Comparison of ENCODE assay signal across 1 cellular context in genomic region chr10:22228943-22229755, GRCh38.
A peak's percentile ranks its signal among the peaks of the same experiment; 100 is the strongest.
TF ChIP-seq lines count a peak whose summit lies in the region.

No MANE protein-coding gene starts in this region.

TF ChIP-seq in HepG2, 621 proteins besides CTCF, POLR2A, EP300 and RAD21 (continued from another document and continues in another):
- TF ChIP-seq ZSCAN9 (CRISPR knock-in tag; IDR thresholded peaks at IDR 0.05; ENCODE audit: borderline replicate concordance) = peak; percentile 71
- TF ChIP-seq ZNF501 (CRISPR knock-in tag; IDR thresholded peaks at IDR 0.05) = peak; percentile 88
- peak; percentile 57 for TF ChIP-seq TEAD3 (CRISPR knock-in tag; optimal IDR thresholded peaks at IDR 0.05; ENCODE audit: borderline replicate concordance)
- peak; percentile 82; the same call in 1 of the 2 replicates for TF ChIP-seq TARDBP (CRISPR knock-in tag; IDR thresholded peaks at IDR 0.05)
- TF ChIP-seq RNF2 (conservative IDR thresholded peaks at IDR 0.05; ENCODE audit: low read depth) = peak; percentile 82
- TF ChIP-seq KLF12 (CRISPR knock-in tag; IDR thresholded peaks at IDR 0.05; ENCODE audit: borderline replicate concordance) = 0 out of 2 replicates have a peak, but pooled peaks have one; percentile 38
- TF ChIP-seq MEIS1 (CRISPR knock-in tag; IDR thresholded peaks at IDR 0.05; ENCODE audit: borderline replicate concordance) = peak; percentile 76
- no peak for TF ChIP-seq HOMEZ (CRISPR knock-in tag; IDR thresholded peaks at IDR 0.05; ENCODE audit: low read depth)
- TF ChIP-seq ARHGAP35 (CRISPR knock-in tag; IDR thresholded peaks at IDR 0.05; ENCODE audit: borderline replicate concordance) = peak; percentile 96; the same call in 1 of the 2 replicates
- peak; percentile 84 for TF ChIP-seq ZZZ3 (CRISPR knock-in tag; IDR thresholded peaks at IDR 0.05; ENCODE audit: borderline replicate concordance)
- 0 out of 2 replicates have a peak, but pooled peaks have one; percentile 38 for TF ChIP-seq SMAD3 (CRISPR knock-in tag; IDR thresholded peaks at IDR 0.05)
- TF ChIP-seq NRL (CRISPR knock-in tag; IDR thresholded peaks at IDR 0.05; ENCODE audit: borderline replicate concordance) = peak; percentile 73; the same call in 1 of the 2 replicates
- no peak for TF ChIP-seq ZNF552 (CRISPR knock-in tag; IDR thresholded peaks at IDR 0.05; ENCODE audit: borderline replicate concordance)
- TF ChIP-seq REXO4 (CRISPR knock-in tag; IDR thresholded peaks at IDR 0.05; ENCODE audit: borderline replicate concordance) = no peak
- TF ChIP-seq YEATS2 (CRISPR knock-in tag; IDR thresholded peaks at IDR 0.05; ENCODE audit: borderline replicate concordance) = peak; percentile 62; the same call in 1 of the 2 replicates
- peak; percentile 86 for TF ChIP-seq CEBPB (IDR thresholded peaks at IDR 0.05; ENCODE audit: borderline replicate concordance, low read depth, low read length)
- peak; percentile 70 for TF ChIP-seq IKZF4 (CRISPR knock-in tag; IDR thresholded peaks at IDR 0.05; ENCODE audit: borderline replicate concordance, low read depth, not compliant biosample characterization)
- no peak for TF ChIP-seq POLR2AphosphoS2 (IDR thresholded peaks at IDR 0.05; ENCODE audit: low read depth, low read length)
- 0 out of 2 replicates have a peak, but pooled peaks have one; percentile 49 for TF ChIP-seq ATF7-NPFF (CRISPR knock-in tag; IDR thresholded peaks at IDR 0.05; ENCODE audit: low read depth)
- 0 out of 2 replicates have a peak, but pooled peaks have one; percentile 64 for TF ChIP-seq TP53 (CRISPR knock-in tag; conservative IDR thresholded peaks at IDR 0.05)
- TF ChIP-seq NR2C2 (CRISPR knock-in tag; IDR thresholded peaks at IDR 0.05; ENCODE audit: borderline replicate concordance) = peak; percentile 41; the same call in 1 of the 2 replicates
- no peak for TF ChIP-seq RFXANK (CRISPR knock-in tag; IDR thresholded peaks at IDR 0.05)
- TF ChIP-seq SMYD3 (CRISPR knock-in tag; IDR thresholded peaks at IDR 0.05) = 0 out of 2 replicates have a peak, but pooled peaks have one; percentile 22
- peak; percentile 82; the same call in 1 of the 2 replicates for TF ChIP-seq REPIN1 (CRISPR knock-in tag; IDR thresholded peaks at IDR 0.05; ENCODE audit: borderline replicate concordance, low read depth)
- peak; percentile 58; the same call in 1 of the 2 replicates for TF ChIP-seq IRF9 (CRISPR knock-in tag; IDR thresholded peaks at IDR 0.05; ENCODE audit: borderline replicate concordance)
- TF ChIP-seq MED1 (CRISPR knock-in tag; IDR thresholded peaks at IDR 0.05) = peak; percentile 21; the same call in 1 of the 2 replicates
- peak; percentile 72; the same call in 1 of the 2 replicates for TF ChIP-seq ZSCAN29 (CRISPR knock-in tag; conservative IDR thresholded peaks at IDR 0.05)
- peak; percentile 61; the same call in 1 of the 2 replicates for TF ChIP-seq ESRRA (CRISPR knock-in tag; IDR thresholded peaks at IDR 0.05; ENCODE audit: low read depth)
- peak; percentile 98 for TF ChIP-seq ZNF24 (IDR thresholded peaks at IDR 0.05)
- TF ChIP-seq, protein P1, sequence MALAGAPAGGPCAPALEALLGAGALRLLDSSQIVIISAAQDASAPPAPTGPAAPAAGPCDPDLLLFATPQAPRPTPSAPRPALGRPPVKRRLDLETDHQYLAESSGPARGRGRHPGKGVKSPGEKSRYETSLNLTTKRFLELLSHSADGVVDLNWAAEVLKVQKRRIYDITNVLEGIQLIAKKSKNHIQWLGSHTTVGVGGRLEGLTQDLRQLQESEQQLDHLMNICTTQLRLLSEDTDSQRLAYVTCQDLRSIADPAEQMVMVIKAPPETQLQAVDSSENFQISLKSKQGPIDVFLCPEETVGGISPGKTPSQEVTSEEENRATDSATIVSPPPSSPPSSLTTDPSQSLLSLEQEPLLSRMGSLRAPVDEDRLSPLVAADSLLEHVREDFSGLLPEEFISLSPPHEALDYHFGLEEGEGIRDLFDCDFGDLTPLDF (CRISPR knock-in tag; IDR thresholded peaks at IDR 0.05) = peak; percentile 38; the same call in 1 of the 2 replicates
- TF ChIP-seq BORCS8-MEF2B (CRISPR knock-in tag; IDR thresholded peaks at IDR 0.05) = peak; percentile 87; the same call in 1 of the 2 replicates
- TF ChIP-seq, protein P2, sequence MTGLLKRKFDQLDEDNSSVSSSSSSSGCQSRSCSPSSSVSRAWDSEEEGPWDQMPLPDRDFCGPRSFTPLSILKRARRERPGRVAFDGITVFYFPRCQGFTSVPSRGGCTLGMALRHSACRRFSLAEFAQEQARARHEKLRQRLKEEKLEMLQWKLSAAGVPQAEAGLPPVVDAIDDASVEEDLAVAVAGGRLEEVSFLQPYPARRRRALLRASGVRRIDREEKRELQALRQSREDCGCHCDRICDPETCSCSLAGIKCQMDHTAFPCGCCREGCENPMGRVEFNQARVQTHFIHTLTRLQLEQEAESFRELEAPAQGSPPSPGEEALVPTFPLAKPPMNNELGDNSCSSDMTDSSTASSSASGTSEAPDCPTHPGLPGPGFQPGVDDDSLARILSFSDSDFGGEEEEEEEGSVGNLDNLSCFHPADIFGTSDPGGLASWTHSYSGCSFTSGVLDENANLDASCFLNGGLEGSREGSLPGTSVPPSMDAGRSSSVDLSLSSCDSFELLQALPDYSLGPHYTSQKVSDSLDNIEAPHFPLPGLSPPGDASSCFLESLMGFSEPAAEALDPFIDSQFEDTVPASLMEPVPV (CRISPR knock-in tag; IDR thresholded peaks at IDR 0.05) = peak; percentile 71; the same call in 1 of the 2 replicates
- TF ChIP-seq ZNF589 (CRISPR knock-in tag; conservative IDR thresholded peaks at IDR 0.05) = 0 out of 2 replicates have a peak, but pooled peaks have one; percentile 46
- peak; percentile 42; the same call in 1 of the 2 replicates for TF ChIP-seq ZNF670 (CRISPR knock-in tag; IDR thresholded peaks at IDR 0.05; ENCODE audit: borderline replicate concordance)
- peak; percentile 80 for TF ChIP-seq PITX1 (CRISPR knock-in tag; IDR thresholded peaks at IDR 0.05)
- TF ChIP-seq JUN (CRISPR knock-in tag; IDR thresholded peaks at IDR 0.05) = 0 out of 2 replicates have a peak, but pooled peaks have one; percentile 45
- TF ChIP-seq ZSCAN31 (CRISPR knock-in tag; IDR thresholded peaks at IDR 0.05; ENCODE audit: low read depth) = peak; percentile 82
- TF ChIP-seq ZNF781 (CRISPR knock-in tag; IDR thresholded peaks at IDR 0.05; ENCODE audit: borderline replicate concordance, not compliant biosample characterization) = peak; percentile 60
- TF ChIP-seq, protein P3, sequence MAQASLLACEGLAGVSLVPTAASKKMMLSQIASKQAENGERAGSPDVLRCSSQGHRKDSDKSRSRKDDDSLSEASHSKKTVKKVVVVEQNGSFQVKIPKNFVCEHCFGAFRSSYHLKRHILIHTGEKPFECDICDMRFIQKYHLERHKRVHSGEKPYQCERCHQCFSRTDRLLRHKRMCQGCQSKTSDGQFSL (CRISPR knock-in tag; IDR thresholded peaks at IDR 0.05) = 0 out of 2 replicates have a peak, but pooled peaks have one; percentile 36
- TF ChIP-seq ZSCAN25 (CRISPR knock-in tag; IDR thresholded peaks at IDR 0.05) = peak; percentile 70
- 0 out of 2 replicates have a peak, but pooled peaks have one; percentile 50 for TF ChIP-seq ETV6 (CRISPR knock-in tag; conservative IDR thresholded peaks at IDR 0.05)
- 0 out of 2 replicates have a peak, but pooled peaks have one; percentile 40 for TF ChIP-seq ZIK1 (CRISPR knock-in tag; IDR thresholded peaks at IDR 0.05; ENCODE audit: borderline replicate concordance, low read depth)
- TF ChIP-seq RCOR2 (CRISPR knock-in tag; IDR thresholded peaks at IDR 0.05) = 0 out of 2 replicates have a peak, but pooled peaks have one; percentile 26
- 0 out of 2 replicates have a peak, but pooled peaks have one; percentile 53 for TF ChIP-seq ZSCAN20 (CRISPR knock-in tag; IDR thresholded peaks at IDR 0.05; ENCODE audit: borderline replicate concordance)
- TF ChIP-seq, protein P4, sequence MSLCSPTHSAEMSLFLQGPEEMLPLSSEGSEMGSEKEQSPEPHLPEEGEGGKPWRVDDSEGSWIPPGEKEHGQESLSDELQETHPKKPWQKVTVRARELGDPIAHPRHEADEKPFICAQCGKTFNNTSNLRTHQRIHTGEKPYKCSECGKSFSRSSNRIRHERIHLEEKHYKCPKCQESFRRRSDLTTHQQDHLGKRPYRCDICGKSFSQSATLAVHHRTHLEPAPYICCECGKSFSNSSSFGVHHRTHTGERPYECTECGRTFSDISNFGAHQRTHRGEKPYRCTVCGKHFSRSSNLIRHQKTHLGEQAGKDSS (CRISPR knock-in tag; IDR thresholded peaks at IDR 0.05; ENCODE audit: borderline replicate concordance, low read depth) = peak; percentile 78; the same call in 1 of the 2 replicates
- TF ChIP-seq SALL2 (CRISPR knock-in tag; IDR thresholded peaks at IDR 0.05) = peak; percentile 49; the same call in 1 of the 2 replicates
- TF ChIP-seq ZNF33B (CRISPR knock-in tag; IDR thresholded peaks at IDR 0.05) = 0 out of 2 replicates have a peak, but pooled peaks have one; percentile 42
- no peak for TF ChIP-seq ZNF224 (CRISPR knock-in tag; IDR thresholded peaks at IDR 0.05)
- 0 out of 2 replicates have a peak, but pooled peaks have one; percentile 32 for TF ChIP-seq HNF1A (IDR thresholded peaks at IDR 0.05; ENCODE audit: low read depth)
- no peak for TF ChIP-seq HNF1A (CRISPR knock-in tag; IDR thresholded peaks at IDR 0.05; ENCODE audit: borderline replicate concordance)
- peak; percentile 83 for TF ChIP-seq KDM4B (CRISPR knock-in tag; IDR thresholded peaks at IDR 0.05)
- TF ChIP-seq ZNF570 (CRISPR knock-in tag; IDR thresholded peaks at IDR 0.05; ENCODE audit: borderline replicate concordance) = no peak
- peak; percentile 71 for TF ChIP-seq ZNF784 (CRISPR knock-in tag; IDR thresholded peaks at IDR 0.05; ENCODE audit: borderline replicate concordance)
- TF ChIP-seq KDM5A (IDR thresholded peaks at IDR 0.05; ENCODE audit: borderline replicate concordance, low read length) = peak; percentile 76; the same call in 1 of the 2 replicates
- TF ChIP-seq U2AF1 (optimal IDR thresholded peaks at IDR 0.05; ENCODE audit: low read depth, low read length) = no peak
- TF ChIP-seq IRF2 (CRISPR knock-in tag; IDR thresholded peaks at IDR 0.05) = peak; percentile 75; the same call in 1 of the 2 replicates
- no peak for TF ChIP-seq TCF12 (IDR thresholded peaks at IDR 0.05)
- 0 out of 2 replicates have a peak, but pooled peaks have one; percentile 61 for TF ChIP-seq TCF12 (CRISPR knock-in tag; IDR thresholded peaks at IDR 0.05)
- peak; percentile 28; the same call in 1 of the 2 replicates for TF ChIP-seq SRY (CRISPR knock-in tag; IDR thresholded peaks at IDR 0.05)
- peak; percentile 92 for TF ChIP-seq KDM2A (CRISPR knock-in tag; IDR thresholded peaks at IDR 0.05; ENCODE audit: borderline replicate concordance, low read depth)
- 0 out of 2 replicates have a peak, but pooled peaks have one; percentile 47 for TF ChIP-seq ZNF761 (CRISPR knock-in tag; conservative IDR thresholded peaks at IDR 0.05)
- peak; percentile 80; the same call in 1 of the 2 replicates for TF ChIP-seq KDM5B (CRISPR knock-in tag; IDR thresholded peaks at IDR 0.05; ENCODE audit: borderline replicate concordance)
